Comparison of ENCODE assay signal across 8 cellular contexts in the genomic region with DNA sequence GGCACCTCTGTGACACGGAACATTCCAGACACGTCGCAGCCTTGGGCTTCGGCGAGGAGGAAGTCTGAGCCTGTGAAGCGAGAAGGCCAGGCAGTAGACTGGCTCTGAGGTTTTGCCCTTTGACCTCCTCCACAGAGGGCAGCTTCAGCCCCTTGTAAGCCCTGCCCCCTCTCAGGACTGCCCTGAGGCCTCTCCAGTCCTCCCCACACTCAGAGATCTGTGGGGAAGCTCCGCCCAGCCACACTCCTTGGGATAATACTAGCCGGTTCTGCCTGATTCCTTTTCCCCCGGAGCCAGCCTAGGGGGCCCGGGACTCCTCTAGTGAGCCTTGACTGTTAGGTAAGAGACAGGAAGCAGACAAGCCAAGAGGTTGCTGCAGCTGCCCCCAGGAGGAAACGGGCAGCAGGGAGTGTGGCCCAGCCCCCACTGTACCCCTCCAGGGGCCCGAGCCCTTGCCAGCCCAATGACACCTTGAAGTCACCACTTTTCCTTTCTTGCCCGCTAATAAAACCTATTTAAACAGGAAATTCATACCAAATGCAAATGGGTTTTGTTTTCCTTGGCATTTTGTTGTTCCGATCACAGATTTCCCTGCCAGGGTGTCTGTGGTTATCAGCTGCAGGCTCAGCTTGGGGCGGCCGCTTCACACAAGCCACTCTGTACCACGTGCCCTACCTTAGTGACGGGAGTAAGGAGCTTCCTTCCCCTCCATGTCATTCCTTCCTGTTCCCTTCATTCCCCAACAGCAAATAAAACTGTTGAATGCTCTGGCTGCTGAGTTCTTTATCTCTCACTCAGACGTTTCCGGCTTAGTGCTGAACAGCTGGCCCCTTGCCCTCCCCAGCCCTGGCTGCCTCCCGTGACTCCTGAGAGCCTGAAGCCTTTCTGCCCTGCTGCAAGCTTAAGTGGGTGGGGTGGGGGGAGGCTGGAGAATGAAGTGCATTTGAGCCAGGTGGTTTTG.
DNase-seq lines count a peak whose midpoint lies in the region; ATAC-seq and TF ChIP-seq lines count a peak whose summit lies in the region.

No MANE protein-coding gene starts in this region.

- peaks cover 0 to 31% (median 6%) of the 10 kb centered on the region in 11 experiments; a peak in 9 of 22 replicates for H3K36me3 ChIP-seq in BLaER1 treated with 17β-estradiol and CSF1 and Interleukin-3, amounts not matched to agents 10 nM and 100 nM
- peaks cover under 1 to 20% of the 10 kb centered on the region in 2 donors for H3K36me3 ChIP-seq in ascending aorta

- peak; percentile 71 to 83 for DNase-seq in NCI-H524 (lab: John Stamatoyannopoulos, UW)
- DNase-seq in ascending aorta (ENCODE audit: low spot score in 2 of 2) = peak; percentile 46 to 89
- DNase-seq in right cardiac atrium = peak; percentile 85 to 94 (median 94)
- DNase-seq in retina = peak; percentile 43
- DNase-seq in NCI-H446 treated with DMSO at 0.1 percent for 48 hours (lab: John Stamatoyannopoulos, UW) = no peak

- H3K4me2 ChIP-seq in BLaER1 treated with 17β-estradiol and CSF1 and Interleukin-3, amounts not matched to agents 10 nM and 100 nM = peak overlapping the region; percentile 80 to 97 (median 91)

- ATAC-seq in GM18861 (IDR thresholded peaks at IDR 0.05; ENCODE audit: unreplicated experiment) (peak; percentile 40), HG03139 (IDR thresholded peaks at IDR 0.05; ENCODE audit: unreplicated experiment) (peak; percentile 61), right cardiac atrium (peak; percentile 87)

- peak overlapping the region; percentile 64 to 91 (median 82) for H3K9ac ChIP-seq in BLaER1 treated with 17β-estradiol and CSF1 and Interleukin-3, amounts not matched to agents 10 nM and 100 nM

- peak overlapping the region; percentile 80 to 99 (median 91) for H3K27ac ChIP-seq in BLaER1 treated with 17β-estradiol and CSF1 and Interleukin-3, amounts not matched to agents 10 nM and 100 nM
- peak overlapping the region; percentile 95 to 97 for H3K27ac ChIP-seq in ascending aorta
- peak overlapping the region; percentile 53 for H3K27ac ChIP-seq in right cardiac atrium (ENCODE audit: low read length)

- H3K9me3 ChIP-seq in BLaER1 treated with 17β-estradiol and CSF1 and Interleukin-3, amounts not matched to agents 10 nM and 100 nM (replicated peaks in 1 of 11) = peaks cover 0 to 2% (median 1%) of the 10 kb centered on the region in 11 experiments; a peak in 6 of 22 replicates
- H3K9me3 ChIP-seq in ascending aorta = no peaks in the 10 kb centered on the region
- H3K9me3 ChIP-seq in right cardiac atrium (ENCODE audit: control insufficient read depth, low read length) = no peaks in the 10 kb centered on the region

- 8% methylated on average over 21 of the region's 21 CpGs for WGBS in right cardiac atrium

- H4K20me1 ChIP-seq in BLaER1 treated with 17β-estradiol and CSF1 and Interleukin-3, amounts not matched to agents 10 nM and 100 nM = no peaks in the 10 kb centered on the region

- H3K27me3 ChIP-seq in BLaER1 treated with 17β-estradiol and CSF1 and Interleukin-3, amounts not matched to agents 10 nM and 100 nM = no peaks in the 10 kb centered on the region
- H3K27me3 ChIP-seq in ascending aorta = no peaks in the 10 kb centered on the region
- no peaks in the 10 kb centered on the region for H3K27me3 ChIP-seq in right cardiac atrium (ENCODE audit: control insufficient read depth, insufficient read depth)

- peak overlapping the region in 8 of 10 experiments; percentile 25 to 57 (median 40); a peak in 16 of 20 replicates for H3K4me3 ChIP-seq in BLaER1 treated with 17β-estradiol and CSF1 and Interleukin-3, amounts not matched to agents 10 nM and 100 nM
- H3K4me3 ChIP-seq in ascending aorta (peak overlapping the region; percentile 39 to 55), right cardiac atrium (ENCODE audit: low read length) (peak overlapping the region; percentile 5)

- intact Hi-C loops in ascending aorta (cut with DNase I) (loop anchor here (1.0 to 10.0 kb wide), 3 partner anchors 21 to 225 kb away; no protein-coding TSS in a partner anchor), right cardiac atrium (cut with DNase I) (loop anchor here in 1 of 4 donors (10.0 kb wide), 1 partner anchor 95 kb away; no protein-coding TSS in a partner anchor)

- peaks cover 67 to 100% (median 89%) of the 10 kb centered on the region in 10 experiments for H3K4me1 ChIP-seq in BLaER1 treated with 17β-estradiol and CSF1 and Interleukin-3, amounts not matched to agents 10 nM and 100 nM
- peaks cover 18 to 30% of the 10 kb centered on the region in 2 donors for H3K4me1 ChIP-seq in ascending aorta
- peaks cover 18% of the 10 kb centered on the region for H3K4me1 ChIP-seq in right cardiac atrium (ENCODE audit: control insufficient read depth, insufficient read depth, low read length)

- TF ChIP-seq CTCF in ascending aorta (IDR thresholded peaks at IDR 0.05) = no peak
